In genomic region chr17:82052638-82053059, GRCh38 we compare ENCODE assay signal across 8 cellular contexts. TPM values are rescaled to one million over a fixed set of nuclear protein-coding genes. Genes with fewer than 3 reads are reported as not detected.
A peak's percentile ranks its signal among the peaks of the same experiment; 100 is the strongest.
DNase-seq lines count a peak whose midpoint lies in the region; ATAC-seq and TF ChIP-seq lines count a peak whose summit lies in the region.

No MANE protein-coding gene starts in this region.

- H3K27ac ChIP-seq in dorsolateral prefrontal cortex, result peak overlapping the region in 5 of 59 donors; percentile 3 to 76 (median 46)

- POLR2A ChIA-PET in naive thymus-derived CD8-positive, alpha-beta T cell (lab: Charles Lee), result interaction anchor here (0.8 to 5.0 kb wide), 4 partner anchors 13 to 54 kb away, joined by 3 to 38 read pairs (median 14); partner anchors contain the start of genes DCXR and DUS1L

- peaks cover 0 to 32% (median 14%) of the 10 kb centered on the region in 4 donors for H3K4me1 Mint-ChIP-seq in naive thymus-derived CD8-positive, alpha-beta T cell

- H3K27me3 Mint-ChIP-seq in naive thymus-derived CD8-positive, alpha-beta T cell, result no peaks in the 10 kb centered on the region

- H3K27me3 ChIP-seq in BE2C (0 out of 2 replicates have a peak, but pooled peaks cover 3% of the 10 kb centered on the region), Loucy (ENCODE audit: insufficient read depth, low read length, poor library complexity, severe bottlenecking) (no peaks in the 10 kb centered on the region), dorsolateral prefrontal cortex (no peaks in the 10 kb centered on the region)

- H3K27ac Mint-ChIP-seq in naive thymus-derived CD8-positive, alpha-beta T cell, result peak overlapping the region in 9 of 10 donors; percentile 18 to 87 (median 72)

- H3K9me3 ChIP-seq in BE2C, result no peaks in the 10 kb centered on the region
- H3K9me3 ChIP-seq in Loucy (ENCODE audit: insufficient read depth, low read depth, low read length), result no peaks in the 10 kb centered on the region

- no peak for TF ChIP-seq CTCF in BE2C (IDR thresholded peaks at IDR 0.05; ENCODE audit: low read depth, low read length)
- TF ChIP-seq CTCF in Loucy (conservative IDR thresholded peaks at IDR 0.05; ENCODE audit: low read length), result no peak
- TF ChIP-seq CTCF in dorsolateral prefrontal cortex (IDR thresholded peaks at IDR 0.05 in 54 of 56, conservative IDR thresholded peaks at IDR 0.05 in 2 of 56; ENCODE audit: low read depth in 1 of 56, partially characterized antibody in 56 of 56), result no peak

- no peaks in the 10 kb centered on the region for H3K9me3 Mint-ChIP-seq in naive thymus-derived CD8-positive, alpha-beta T cell

- peaks cover 28% of the 10 kb centered on the region for H3K79me2 ChIP-seq in Loucy (ENCODE audit: insufficient read depth, low read length)

- no peak for DNase-seq in BE2C
- no peak for DNase-seq in dorsolateral prefrontal cortex
- no peak for DNase-seq in naive thymus-derived CD8-positive, alpha-beta T cell
- no peak for DNase-seq in central memory CD4-positive, alpha-beta T cell
- DNase-seq in NCI-H2029 treated with DMSO at 0.1 percent for 48 hours (lab: John Stamatoyannopoulos, UW), result no peak

- H3K9me2 ChIP-seq in Loucy (replicated peaks; ENCODE audit: low read depth, low read length), result no peaks in the 10 kb centered on the region

- peak overlapping the region; percentile 70 for H3K9ac ChIP-seq in Loucy (ENCODE audit: low read depth, low read length, poor library complexity, severe bottlenecking)

- peaks cover 0 to 11% (median 0%) of the 10 kb centered on the region in 3 donors for H3K36me3 Mint-ChIP-seq in naive thymus-derived CD8-positive, alpha-beta T cell

- peak overlapping the region; percentile 71 for H3K4me2 ChIP-seq in Loucy (ENCODE audit: low read depth, low read length, poor library complexity, severe bottlenecking)

- peak overlapping the region; percentile 86 for H3K4me3 ChIP-seq in BE2C (ENCODE audit: low read depth, low read length)
- peak overlapping the region; percentile 93 for H3K4me3 ChIP-seq in Loucy (ENCODE audit: low read length, poor library complexity, severe bottlenecking)
- H3K4me3 ChIP-seq in dorsolateral prefrontal cortex, result peak overlapping the region; percentile 44 to 94 (median 81)

- no peak for ATAC-seq in naive thymus-derived CD8-positive, alpha-beta T cell
- no peak for ATAC-seq in HG03354 (IDR thresholded peaks at IDR 0.05; ENCODE audit: poor library complexity, severe bottlenecking, unreplicated experiment)
- ATAC-seq in HG02642 (IDR thresholded peaks at IDR 0.05; ENCODE audit: poor library complexity, unreplicated experiment), result no peak

- peaks cover 44% of the 10 kb centered on the region for H3K36me3 ChIP-seq in BE2C
- peaks cover 16% of the 10 kb centered on the region; the same call in 1 of the 2 replicates for H3K36me3 ChIP-seq in Loucy (ENCODE audit: insufficient read depth, low read length)

- H3F3A ChIP-seq in Loucy (ENCODE audit: low read depth), result no peaks in the 10 kb centered on the region

- H3K4me1 ChIP-seq in BE2C (no peaks in the 10 kb centered on the region), Loucy (ENCODE audit: insufficient read depth, low read length, poor library complexity, severe bottlenecking) (peaks cover 21% of the 10 kb centered on the region)

- H2AFZ ChIP-seq in Loucy (ENCODE audit: low read length), result no peak overlapping the region

- intact Hi-C loops in dorsolateral prefrontal cortex (cut with DNase I), result no loop called here

- peak overlapping the region; percentile 70 to 86 (median 79) for H3K4me3 Mint-ChIP-seq in naive thymus-derived CD8-positive, alpha-beta T cell

- peaks cover 11% of the 10 kb centered on the region for H4K20me1 ChIP-seq in Loucy (ENCODE audit: insufficient read depth, low read length, poor library complexity, severe bottlenecking)

RNA-seq across cellular contexts. Expression of gene GPS1, which starts 1.0 kb away (rescaled TPM):
- polyA plus RNA-seq in BE2C (2012; ENCODE audit: insufficient read depth, insufficient read length, low read depth), result 585 TPM
- 100 to 1,000 TPM in 61 of 120 experiments, 10 to 100 TPM in 59; 72.9 to 147 (median 100) TPM for total RNA-seq in dorsolateral prefrontal cortex
- 10 to 100 TPM; 88.2 to 91.4 TPM for total RNA-seq in naive thymus-derived CD8-positive, alpha-beta T cell
- polyA plus RNA-seq in naive thymus-derived CD8-positive, alpha-beta T cell, result 100 to 1,000 TPM; 122 to 140 (median 126) TPM

RNA-seq across cellular contexts. Expression of gene RFNG, which starts 1.0 kb away (rescaled TPM):
- 73.1 TPM for polyA plus RNA-seq in BE2C (2012; ENCODE audit: insufficient read depth, insufficient read length, low read depth)
- 10 to 100 TPM; 22.3 to 73.4 (median 36.6) TPM for total RNA-seq in dorsolateral prefrontal cortex
- total RNA-seq in naive thymus-derived CD8-positive, alpha-beta T cell, result 10 to 100 TPM; 38.5 to 42.1 TPM
- polyA plus RNA-seq in naive thymus-derived CD8-positive, alpha-beta T cell, result 1 to 10 TPM; 2.2 to 8.5 (median 4.8) TPM

RNA-seq across cellular contexts. Expression of gene DUS1L, which starts 13.0 kb away (rescaled TPM):
- 415 TPM for polyA plus RNA-seq in BE2C (2012; ENCODE audit: insufficient read depth, insufficient read length, low read depth)
- 10 to 100 TPM; 45.3 to 89.4 (median 63.0) TPM for total RNA-seq in dorsolateral prefrontal cortex
- total RNA-seq in naive thymus-derived CD8-positive, alpha-beta T cell, result 100 to 1,000 TPM; 142 to 151 TPM
- 100 to 1,000 TPM in 1 of 3 donors, 10 to 100 TPM in 2; 68.6 to 167 (median 92.1) TPM for polyA plus RNA-seq in naive thymus-derived CD8-positive, alpha-beta T cell

RNA-seq across cellular contexts. Expression of gene DCXR, which starts 15.2 kb away (rescaled TPM):
- 335 TPM for polyA plus RNA-seq in BE2C (2012; ENCODE audit: insufficient read depth, insufficient read length, low read depth)
- 100 to 1,000 TPM in 115 of 120 experiments, 10 to 100 TPM in 5; 80.1 to 213 (median 127) TPM for total RNA-seq in dorsolateral prefrontal cortex
- total RNA-seq in naive thymus-derived CD8-positive, alpha-beta T cell, result 10 to 100 TPM; 72.5 to 81.0 TPM
- polyA plus RNA-seq in naive thymus-derived CD8-positive, alpha-beta T cell, result 100 to 1,000 TPM; 113 to 185 (median 127) TPM

RNA-seq across cellular contexts. Expression of gene RAC3, which starts 21.2 kb away (rescaled TPM):
- 65.3 TPM for polyA plus RNA-seq in BE2C (2012; ENCODE audit: insufficient read depth, insufficient read length, low read depth)
- total RNA-seq in dorsolateral prefrontal cortex, result 10 to 100 TPM in 119 of 120 experiments, 1 to 10 TPM in 1; 9.9 to 30.9 (median 21.2) TPM
- total RNA-seq in naive thymus-derived CD8-positive, alpha-beta T cell, result 1 to 10 TPM; 1.4 to 1.5 TPM
- not detected for polyA plus RNA-seq in naive thymus-derived CD8-positive, alpha-beta T cell
